In genomic region chr19:3178377-3178972, GRCh38 we compare ENCODE assay signal across 8 cellular contexts. TPM values are rescaled to one million over a fixed set of nuclear protein-coding genes. Genes with fewer than 3 reads are reported as not detected.
DNase-seq lines count a peak whose midpoint lies in the region; ATAC-seq and TF ChIP-seq lines count a peak whose summit lies in the region.

Gene S1PR4 (plus strand): TSS chr19:3178769. CDS start chr19:3178793, 24 bp downstream.

- H3K36me3 ChIP-seq in heart right ventricle = peaks cover 0 to 3% (median 0%) of the 10 kb centered on the region in 9 donors

- TF ChIP-seq CTCF in CD14-positive monocyte (IDR thresholded peaks at IDR 0.05) (no peak), heart right ventricle (IDR thresholded peaks at IDR 0.05) (no peak)

- peaks cover 8 to 11% of the 10 kb centered on the region in 2 donors for H3K36me3 Mint-ChIP-seq in CD14-positive monocyte
- peaks cover 68% of the 10 kb centered on the region for H3K36me3 Mint-ChIP-seq in stimulated activated effector memory CD8-positive, alpha-beta T cell treated with anti-CD3 and anti-CD28 coated beads, Interleukin-12 subunit alpha, Interleukin-12 subunit beta, amount 100 ng/mL, for 72 hours

- H3K4me1 Mint-ChIP-seq in CD14-positive monocyte = peaks cover 38% of the 10 kb centered on the region
- peaks cover 29% of the 10 kb centered on the region for H3K4me1 Mint-ChIP-seq in stimulated activated effector memory CD8-positive, alpha-beta T cell treated with anti-CD3 and anti-CD28 coated beads, Interleukin-12 subunit alpha, Interleukin-12 subunit beta, amount 100 ng/mL, for 72 hours

- ATAC-seq in HG03097 (IDR thresholded peaks at IDR 0.05; ENCODE audit: low FRiP score, unreplicated experiment) = peak; percentile 33
- ATAC-seq in heart right ventricle = peak in 7 of 8 donors; percentile 30 to 67 (median 37)
- peak; percentile 79 for ATAC-seq in stimulated activated effector memory CD8-positive, alpha-beta T cell treated with anti-CD3 and anti-CD28 coated beads, Interleukin-12 subunit alpha, Interleukin-12 subunit beta, amount 100 ng/mL, for 72 hours

- peak within 1 kb of the TSS; percentile 93 to 99 (median 96) for H3K27ac Mint-ChIP-seq in CD14-positive monocyte
- peak within 1 kb of the TSS; percentile 95 for H3K27ac Mint-ChIP-seq in stimulated activated effector memory CD8-positive, alpha-beta T cell treated with anti-CD3 and anti-CD28 coated beads, Interleukin-12 subunit alpha, Interleukin-12 subunit beta, amount 100 ng/mL, for 72 hours

- peak within 1 kb of the TSS; percentile 92 to 99 for H3K4me3 Mint-ChIP-seq in CD14-positive monocyte
- peak within 1 kb of the TSS; percentile 97 for H3K4me3 Mint-ChIP-seq in stimulated activated effector memory CD8-positive, alpha-beta T cell treated with anti-CD3 and anti-CD28 coated beads, Interleukin-12 subunit alpha, Interleukin-12 subunit beta, amount 100 ng/mL, for 72 hours

- peaks cover 0 to 40% (median 3%) of the 10 kb centered on the region in 9 donors for H3K4me1 ChIP-seq in heart right ventricle

- peak within 1 kb of the TSS in 6 of 10 donors; percentile 0 to 66 (median 24) for H3K4me3 ChIP-seq in heart right ventricle

- H3K27ac ChIP-seq in heart right ventricle = peak within 1 kb of the TSS in 7 of 10 donors; percentile 5 to 98 (median 39)

- DNase-seq in CD14-positive monocyte (ENCODE audit: low spot score) (peak; percentile 56), heart right ventricle (no peak), amygdala (lab: John Stamatoyannopoulos, UW) (no peak), midbrain (lab: John Stamatoyannopoulos, UW) (no peak), NCI-H1436 treated with DMSO at 0.1 percent for 48 hours (lab: John Stamatoyannopoulos, UW) (no peak)
- DNase-seq in activated CD4-positive, alpha-beta T cell treated with anti-CD3 and anti-CD28 coated beads, Interleukin-2, amount 50 U/mL, for 4 hours = peak; percentile 34 to 48
- peak; percentile 43 to 85 for DNase-seq in stimulated activated effector memory CD8-positive, alpha-beta T cell treated with anti-CD3 and anti-CD28 coated beads, Interleukin-12 subunit alpha, Interleukin-12 subunit beta, amount 100 ng/mL, for 72 hours (ENCODE audit: low spot score in 2 of 2)

- H3K9me3 Mint-ChIP-seq in CD14-positive monocyte = peaks cover 0 to 3% (median 0%) of the 10 kb centered on the region in 7 donors
- no peaks in the 10 kb centered on the region for H3K9me3 Mint-ChIP-seq in stimulated activated effector memory CD8-positive, alpha-beta T cell treated with anti-CD3 and anti-CD28 coated beads, Interleukin-12 subunit alpha, Interleukin-12 subunit beta, amount 100 ng/mL, for 72 hours

- no peaks in the 10 kb centered on the region for H3K9me3 ChIP-seq in heart right ventricle

- intact Hi-C loops in CD14-positive monocyte (cut with micrococcal nuclease) (loop anchor here in 1 of 2 donors (5.0 kb wide), 1 partner anchor 36 kb away; no protein-coding TSS in a partner anchor), heart right ventricle (cut with DNase I) (no loop called here)

- no peaks in the 10 kb centered on the region for H3K27me3 ChIP-seq in heart right ventricle

- H3K27me3 Mint-ChIP-seq in CD14-positive monocyte (ENCODE audit: low read depth in 3 of 3) = peaks cover 0 to 10% (median 0%) of the 10 kb centered on the region in 3 donors

- WGBS in heart right ventricle, 2 donors = 62 to 67% methylated on average over 42 of the region's 42 CpGs

RNA-seq across cellular contexts. Expression of gene S1PR4, which starts in this region (rescaled TPM):
- polyA plus RNA-seq in CD14-positive monocyte (100 to 1,000 TPM; 105 to 131 TPM), heart right ventricle (1 to 10 TPM; 1.5 to 1.9 TPM)
- total RNA-seq in heart right ventricle = 1 to 10 TPM in 1 of 10 donors, under 1 TPM in 9; 0.24 to 3.3 (median 0.59) TPM

Comparison
In these comparisons a context has a peak if more than half of its experiments do, and no peak if none do; other contexts are left out.
1. RNA of gene S1PR4 (polyA plus RNA-seq): 105 to 131 TPM in CD14-positive monocyte; 1.5 to 1.9 TPM in heart right ventricle; every median in the first group is over 10 times any median in the second.
2. DNase-seq: peak in CD14-positive monocyte (single experiment), activated CD4-positive, alpha-beta T cell treated with anti-CD3 and anti-CD28 coated beads, Interleukin-2, amount 50 U/mL, for 4 hours (2 of 2) and stimulated activated effector memory CD8-positive, alpha-beta T cell treated with anti-CD3 and anti-CD28 coated beads, Interleukin-12 subunit alpha, Interleukin-12 subunit beta, amount 100 ng/mL, for 72 hours (2 of 2); none in heart right ventricle (0 of 2), amygdala (0 of 56), midbrain (single experiment) and NCI-H1436 treated with DMSO at 0.1 percent for 48 hours (single experiment).
3. Peak in every context shown above with its lines, with median percentiles within 50 percentile points of each other: ATAC-seq.